In the genomic region with DNA sequence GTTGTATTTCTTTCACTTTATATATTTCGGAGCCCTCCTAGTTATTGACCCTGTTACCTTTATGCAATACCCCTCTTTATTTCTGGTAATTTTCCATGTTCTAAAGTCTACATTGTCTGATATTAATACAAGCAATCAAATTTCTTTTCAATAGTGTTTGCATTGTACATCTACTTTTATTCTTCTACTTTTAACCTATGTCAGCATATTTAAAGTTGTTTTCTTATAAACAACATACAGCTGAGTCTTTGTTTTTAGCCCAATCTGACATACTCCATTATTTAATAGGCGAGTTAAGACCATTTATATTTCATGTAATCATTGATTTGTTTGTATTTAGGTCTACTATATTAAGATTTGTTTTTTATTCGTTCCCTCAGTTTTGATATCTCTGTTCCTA, we compare ENCODE assay signal across 35 cellular contexts.
"Had no signal": no experiment of that assay in that cellular context is flagged by ENCODE, and none has a peak within 500 bp of the region (broad histone marks: within the 10 kb centered on the region; RNA-seq: fewer than 3 reads in every experiment).

No MANE protein-coding gene starts in this region.

- H3K4me3 ChIP-seq: adrenal gland, body of pancreas, breast epithelium had no signal

- H3K9me3 ChIP-seq: adrenal gland, body of pancreas, breast epithelium had no signal

- H3K4me1 ChIP-seq: adrenal gland, body of pancreas, breast epithelium had no signal

- H3K36me3 ChIP-seq: adrenal gland, brain microvascular endothelial cell, WERI-Rb-1 had no signal

- DNase-seq: activated CD4-positive, alpha-beta memory T cell treated with anti-CD3 and anti-CD28 coated beads, Interleukin-2, amount 10 ng/mL, durations not matched to agents 7 days and 5 days; activated CD4-positive, alpha-beta T cell treated with anti-CD3 and anti-CD28 coated beads for 1 hour; activated CD4-positive, alpha-beta T cell treated with anti-CD3 and anti-CD28 coated beads for 36 hours; activated CD4-positive, alpha-beta T cell treated with anti-CD3 and anti-CD28 coated beads for 48 hours; activated CD4-positive, alpha-beta T cell treated with anti-CD3 and anti-CD28 coated beads, Interleukin-2, amount 10 ng/mL, durations not matched to agents 7 days and 5 days; activated CD4-positive, alpha-beta T cell treated with anti-CD3 and anti-CD28 coated beads, Interleukin-2, amount 50 U/mL, for 48 hours; activated CD4-positive, CD25-positive, alpha-beta regulatory T cell; activated CD8-positive, alpha-beta memory T cell treated with anti-CD3 and anti-CD28 coated beads, Interleukin-2, amount 50 U/mL, for 4 hours; activated effector memory CD4-positive, alpha-beta T cell treated with anti-CD3 and anti-CD28 coated beads, Interleukin-2, amount 50 U/mL, for 16 hours; activated gamma-delta T cell treated with Interleukin-2 at 50 U/mL for 16 hours; activated naive CD4-positive, alpha-beta T cell; activated naive CD4-positive, alpha-beta T cell treated with anti-CD3 and anti-CD28 coated beads for 36 hours; activated naive CD4-positive, alpha-beta T cell treated with anti-CD3 and anti-CD28 coated beads, Interleukin-2, amount 50 U/mL, for 16 hours; activated naive CD8-positive, alpha-beta T cell treated with anti-CD3 and anti-CD28 coated beads for 36 hours; activated T-cell treated with anti-CD3 and anti-CD28 coated beads for 4 hours; activated T-cell treated with anti-CD3 and anti-CD28 coated beads, Interleukin-2, amount 50 U/mL, for 1 hour; activated T-cell treated with anti-CD3 and anti-CD28 coated beads, Interleukin-2, amount 50 U/mL, for 4 hours; activated T-cell treated with anti-CD3 and anti-CD28 coated beads, Interleukin-2, amount 50 U/mL, for 72 hours; adrenal gland; amniotic stem cell; aorta; body of pancreas; brain microvascular endothelial cell; central memory CD4-positive, alpha-beta T cell; T-helper 2 cell; T-helper 9 cell; WERI-Rb-1 had no signal

- ATAC-seq: activated CD4-positive, alpha-beta T cell treated with anti-CD3 and anti-CD28 coated beads for 36 hours; activated CD4-positive, CD25-positive, alpha-beta regulatory T cell treated with anti-CD3 and anti-CD28 coated beads, Interleukin-2, amount 50 U/mL, for 24 hours; activated naive CD4-positive, alpha-beta T cell treated with anti-CD3 and anti-CD28 coated beads, Interleukin-2, amount 50 U/mL, for 72 hours; activated T-cell treated with anti-CD3 and anti-CD28 coated beads, Interleukin-2, amount 50 U/mL, for 4 hours; activated T-cell treated with anti-CD3 and anti-CD28 coated beads, Interleukin-2, amount 50 U/mL, for 72 hours; activated T-helper 17 cell treated with anti-CD3 and anti-CD28 coated beads, Interleukin-2, amount 50 U/mL, for 72 hours; body of pancreas; WTC11 had no signal

- FAIRE-seq: astrocyte, colon, TTC549 had no signal

- H3K27ac ChIP-seq: adrenal gland, body of pancreas, brain microvascular endothelial cell, breast epithelium, WERI-Rb-1 had no signal

- H3K27me3 ChIP-seq: adrenal gland, body of pancreas, brain microvascular endothelial cell had no signal
